ENCODE assay signal across 15 cellular contexts in genomic region chr3:169082076-169082475, GRCh38.
"Had no signal": no experiment of that assay in that cellular context is flagged by ENCODE, and none has a peak within 500 bp of the region (broad histone marks: within the 10 kb centered on the region; RNA-seq: fewer than 3 reads in every experiment).

No MANE protein-coding gene starts in this region.

- H3K4me1 Mint-ChIP-seq: activated CD4-positive, alpha-beta T cell treated with anti-CD3 and anti-CD28 coated beads for 36 hours; activated naive CD4-positive, alpha-beta T cell treated with anti-CD3 and anti-CD28 coated beads, Interleukin-2, amount 50 U/mL, for 24 hours; stimulated activated naive B cell treated with anti-CD40 and anti-IgM and Interleukin-4, amounts not matched to agents 10 μg/mL and 1 μg/mL and 100 μg/mL, for 72 hours had no signal

- H3K9me3 ChIP-seq: adrenal gland, breast epithelium, gastrocnemius medialis, heart right ventricle, thoracic aorta had no signal

- H3K27ac ChIP-seq: adrenal gland, breast epithelium, gastrocnemius medialis, heart right ventricle, thoracic aorta had no signal

- H3K4me1 ChIP-seq: adrenal gland, breast epithelium, gastrocnemius medialis had no signal

- ATAC-seq: activated CD4-positive, alpha-beta T cell treated with anti-CD3 and anti-CD28 coated beads for 36 hours; gastrocnemius medialis; heart right ventricle; stimulated activated naive B cell treated with anti-CD40 and anti-IgM and Interleukin-4, amounts not matched to agents 10 μg/mL and 1 μg/mL and 100 μg/mL, for 72 hours had no signal

- H3K4me3 Mint-ChIP-seq: activated CD4-positive, alpha-beta T cell treated with anti-CD3 and anti-CD28 coated beads for 36 hours; activated naive CD4-positive, alpha-beta T cell treated with anti-CD3 and anti-CD28 coated beads, Interleukin-2, amount 50 U/mL, for 24 hours; dendritic cell treated with granulocyte-macrophage colony-stimulating factor and Interleukin-4, amounts not matched to agents 40 ng/mL and 50 ng/mL, for 4 days; nephron; stimulated activated naive B cell treated with anti-CD40 and anti-IgM and Interleukin-4, amounts not matched to agents 10 μg/mL and 1 μg/mL and 100 μg/mL, for 72 hours had no signal

- H3K27me3 Mint-ChIP-seq: activated CD4-positive, alpha-beta T cell treated with anti-CD3 and anti-CD28 coated beads for 36 hours; activated naive CD4-positive, alpha-beta T cell treated with anti-CD3 and anti-CD28 coated beads, Interleukin-2, amount 50 U/mL, for 24 hours; dendritic cell treated with granulocyte-macrophage colony-stimulating factor and Interleukin-4, amounts not matched to agents 40 ng/mL and 50 ng/mL, for 4 days had no signal

- H3K36me3 ChIP-seq: adrenal gland, breast epithelium, gastrocnemius medialis, thoracic aorta had no signal

- H3K27ac Mint-ChIP-seq: activated CD4-positive, alpha-beta T cell treated with anti-CD3 and anti-CD28 coated beads for 36 hours; activated naive CD4-positive, alpha-beta T cell treated with anti-CD3 and anti-CD28 coated beads, Interleukin-2, amount 50 U/mL, for 24 hours; dendritic cell treated with granulocyte-macrophage colony-stimulating factor and Interleukin-4, amounts not matched to agents 40 ng/mL and 50 ng/mL, for 4 days; nephron; stimulated activated naive B cell treated with anti-CD40 and anti-IgM and Interleukin-4, amounts not matched to agents 10 μg/mL and 1 μg/mL and 100 μg/mL, for 72 hours had no signal

- H3K9me3 Mint-ChIP-seq: activated naive CD4-positive, alpha-beta T cell treated with anti-CD3 and anti-CD28 coated beads, Interleukin-2, amount 50 U/mL, for 24 hours; dendritic cell treated with granulocyte-macrophage colony-stimulating factor and Interleukin-4, amounts not matched to agents 40 ng/mL and 50 ng/mL, for 4 days; nephron; stimulated activated naive B cell treated with anti-CD40 and anti-IgM and Interleukin-4, amounts not matched to agents 10 μg/mL and 1 μg/mL and 100 μg/mL, for 72 hours had no signal

- H3K27me3 ChIP-seq: adrenal gland, breast epithelium, gastrocnemius medialis, heart right ventricle had no signal

- DNase-seq: activated CD4-positive, alpha-beta T cell treated with anti-CD3 and anti-CD28 coated beads for 36 hours; activated CD4-positive, alpha-beta T cell treated with anti-CD3 and anti-CD28 coated beads, Interleukin-2, amount 50 U/mL, for 48 hours; activated gamma-delta T cell; adrenal gland; cerebellar nuclear complex; effector CD8-positive, alpha-beta T cell; gastrocnemius medialis; heart right ventricle; kidney glomerular epithelial cell; stimulated activated naive B cell treated with anti-CD40 and anti-IgM and Interleukin-4, amounts not matched to agents 10 μg/mL and 1 μg/mL and 100 μg/mL, for 72 hours had no signal

- H3K4me3 ChIP-seq: adrenal gland, breast epithelium, gastrocnemius medialis, heart right ventricle, thoracic aorta had no signal

- H3K36me3 Mint-ChIP-seq: activated naive CD4-positive, alpha-beta T cell treated with anti-CD3 and anti-CD28 coated beads, Interleukin-2, amount 50 U/mL, for 24 hours; stimulated activated naive B cell treated with anti-CD40 and anti-IgM and Interleukin-4, amounts not matched to agents 10 μg/mL and 1 μg/mL and 100 μg/mL, for 72 hours had no signal
